ENCODE assay signal across 8 cellular contexts in genomic region chr1:21251773-21252471, GRCh38.
DNase-seq lines count a peak whose midpoint lies in the region; ATAC-seq and TF ChIP-seq lines count a peak whose summit lies in the region.

No MANE protein-coding gene starts in this region.

- peak; percentile 73 for DNase-seq in COLO668 (lab: John Stamatoyannopoulos, UW; ENCODE audit: unreplicated experiment)
- peak; percentile 85 for DNase-seq in NCI-H226
- DNase-seq in coronary artery (ENCODE audit: low spot score), result peak; percentile 92
- DNase-seq in GM20000 (ENCODE audit: low spot score), result no peak
- DNase-seq in COLO829 (ENCODE audit: low spot score), result no peak

- H3K27ac ChIP-seq in coronary artery (peak overlapping the region; percentile 86 to 93), muscle layer of duodenum (ENCODE audit: low read length) (peak overlapping the region; percentile 81)

- peaks cover 27 to 48% of the 10 kb centered on the region in 2 donors for H3K36me3 ChIP-seq in muscle layer of duodenum (ENCODE audit: control insufficient read depth in 1 of 2, insufficient read depth in 2 of 2, low read length in 2 of 2)

- no peak for TF ChIP-seq CTCF in coronary artery (IDR thresholded peaks at IDR 0.05)
- no peak for TF ChIP-seq CTCF in GM20000 (IDR thresholded peaks at IDR 0.05; ENCODE audit: extremely low read depth, missing control alignments)

- H3K27me3 ChIP-seq in muscle layer of duodenum (ENCODE audit: low read depth, low read length), result no peaks in the 10 kb centered on the region

- H3K4me3 ChIP-seq in coronary artery (no peak overlapping the region), muscle layer of duodenum (ENCODE audit: low read depth in 1 of 2, low read length in 2 of 2) (no peak overlapping the region)

- H3K4me1 ChIP-seq in muscle layer of duodenum (ENCODE audit: control insufficient read depth in 1 of 2, insufficient read depth in 2 of 2, low read length in 2 of 2), result peaks cover 0 to 26% of the 10 kb centered on the region in 2 donors

- ATAC-seq in HG03045 (IDR thresholded peaks at IDR 0.05; ENCODE audit: unreplicated experiment) (no peak), GM21786 (IDR thresholded peaks at IDR 0.05; ENCODE audit: unreplicated experiment) (no peak)

- H3K9me3 ChIP-seq in muscle layer of duodenum (ENCODE audit: control insufficient read depth in 1 of 2, low read length in 2 of 2), result no peaks in the 10 kb centered on the region

Comparison
In these comparisons a context has a peak if more than half of its experiments do, and no peak if none do; other contexts are left out.
1. DNase-seq: peak in COLO668 (single experiment), NCI-H226 (single experiment) and coronary artery (single experiment); none in GM20000 (single experiment) and COLO829 (single experiment).